ENCODE assay signal across 16 cellular contexts in genomic region chr1:181986907-181987305, GRCh38.
DNase-seq lines count a peak whose midpoint lies in the region; ATAC-seq, FAIRE-seq and TF ChIP-seq lines count a peak whose summit lies in the region.
"Had no signal": no experiment of that assay in that cellular context is flagged by ENCODE, and none has a peak within 500 bp of the region (broad histone marks: within the 10 kb centered on the region; RNA-seq: fewer than 3 reads in every experiment).

No MANE protein-coding gene starts in this region.

- H4K5ac ChIP-seq in H1 (ENCODE audit: insufficient read length, low read depth, low read length) = no peak overlapping the region

- no peak overlapping the region; the same call in 1 of the 2 replicates for H3K18ac ChIP-seq in H1 (ENCODE audit: extremely low read depth, low read length)

- H3K14ac ChIP-seq in H1 (ENCODE audit: insufficient read length) = no peak overlapping the region

- FAIRE-seq in astrocyte (lab: Jason Lieb, UNC) (no peak), H1 (lab: Jason Lieb, UNC) (no peak)

- H4K91ac ChIP-seq in H1 (replicated peaks; ENCODE audit: insufficient read length, low read length) = no peak overlapping the region

- no peak overlapping the region for H2AK5ac ChIP-seq in H1 (ENCODE audit: low read depth, low read length)

- WGBS in H1 (ENCODE audit: extremely low coverage in 1 of 2, insufficient coverage in 1 of 2, insufficient read length in 1 of 2, insufficient replicate concordance in 2 of 2, low coverage in 1 of 2, low lambda C conversion rate in 2 of 2, missing lambda C conversion rate in 1 of 2), 2 experiments = 89% methylated on average over 2 of the region's 2 CpGs; no CpG with 5 or more reads in 1 of the 2 experiments

- H3K27ac ChIP-seq in astrocyte (ENCODE audit: low read depth, low read length) = no peak overlapping the region
- H3K27ac ChIP-seq in H1 (ENCODE audit: low read depth, low read length) = no peak overlapping the region
- H3K27ac ChIP-seq in naive thymus-derived CD4-positive, alpha-beta T cell (ENCODE audit: low read depth, low read length) = no peak overlapping the region
- no peak overlapping the region for H3K27ac ChIP-seq in SJCRH30

- H3K9ac ChIP-seq in astrocyte (ENCODE audit: low read length) (no peak overlapping the region), H1 (replicated peaks in 1 of 4; ENCODE audit: extremely low read depth in 1 of 4, low read depth in 3 of 4, low read length in 3 of 4) (no peak overlapping the region)

- H3K9me3 Mint-ChIP-seq in astrocyte (ENCODE audit: unreplicated experiment) = no peaks in the 10 kb centered on the region
- no peaks in the 10 kb centered on the region for H3K9me3 Mint-ChIP-seq in naive thymus-derived CD4-positive, alpha-beta T cell

- H3K23me2 ChIP-seq in H1 (ENCODE audit: low read depth, low read length) = no peaks in the 10 kb centered on the region; the same call in 1 of the 2 replicates

- H3K4ac ChIP-seq in H1 (replicated peaks; ENCODE audit: insufficient read length, low read depth, low read length) = no peak overlapping the region

- H3K4me3 ChIP-seq in astrocyte (ENCODE audit: insufficient read depth, low read depth, low read length) (no peak overlapping the region), H1 (ENCODE audit: extremely low read depth in 1 of 4, insufficient read depth in 2 of 4, low read depth in 3 of 4, low read length in 4 of 4) (no peak overlapping the region), SJCRH30 (no peak overlapping the region)
- no peak overlapping the region for H3K4me3 ChIP-seq in naive thymus-derived CD4-positive, alpha-beta T cell (ENCODE audit: low read length)

- H3K27me3 Mint-ChIP-seq in astrocyte (ENCODE audit: low read depth, unreplicated experiment) = peaks cover 2% of the 10 kb centered on the region
- H3K27me3 Mint-ChIP-seq in naive thymus-derived CD4-positive, alpha-beta T cell = peaks cover 11 to 26% (median 16%) of the 10 kb centered on the region in 5 donors

- H3K79me1 ChIP-seq in H1 (ENCODE audit: low read depth, low read length) = no peaks in the 10 kb centered on the region

- no peaks in the 10 kb centered on the region for H3K36me3 Mint-ChIP-seq in astrocyte (ENCODE audit: low read depth, unreplicated experiment)
- no peaks in the 10 kb centered on the region for H3K36me3 Mint-ChIP-seq in naive thymus-derived CD4-positive, alpha-beta T cell

- no peak for TF ChIP-seq POLR2A in H1 (IDR thresholded peaks at IDR 0.05; ENCODE audit: control extremely low read depth in 1 of 2, low read depth in 2 of 2, low read length in 2 of 2)

- H3K4me2 ChIP-seq in astrocyte (ENCODE audit: low read length) (no peak overlapping the region), H1 (ENCODE audit: insufficient read depth in 1 of 2, low read depth in 2 of 2, low read length in 2 of 2) (no peak overlapping the region)

- H3K79me2 ChIP-seq in astrocyte (ENCODE audit: insufficient read depth, low read length) (no peaks in the 10 kb centered on the region), H1 (ENCODE audit: control insufficient read depth in 1 of 2, insufficient read depth in 2 of 2, low read length in 2 of 2) (no peaks in the 10 kb centered on the region)

- CTCF ChIA-PET in H1 (lab: Charles Lee; ENCODE audit: partially characterized antibody) = interaction anchor here (1.5 to 3.0 kb wide), 5 partner anchors 14 to 65 kb away, joined by 3 to 11 read pairs (median 5); no protein-coding TSS in a partner anchor
- CTCF ChIA-PET in naive thymus-derived CD4-positive, alpha-beta T cell (lab: Charles Lee) = no interaction called here

- H3K4me1 ChIP-seq in astrocyte (ENCODE audit: insufficient read depth, low read length) = no peaks in the 10 kb centered on the region
- H3K4me1 ChIP-seq in H1 (replicated peaks in 1 of 4; ENCODE audit: control insufficient read depth in 3 of 4, insufficient read depth in 4 of 4, low read length in 3 of 4) = peaks cover 0 to 7% (median 4%) of the 10 kb centered on the region in 4 experiments; a peak in 5 of 7 replicates
- no peaks in the 10 kb centered on the region for H3K4me1 ChIP-seq in naive thymus-derived CD4-positive, alpha-beta T cell (ENCODE audit: control insufficient read depth in 2 of 2, insufficient read depth in 2 of 2, low read length in 2 of 2)
- H3K4me1 ChIP-seq in SJCRH30 = no peaks in the 10 kb centered on the region

- no peak overlapping the region for H2BK120ac ChIP-seq in H1 (replicated peaks; ENCODE audit: low read depth, low read length)

- H3K4me1 Mint-ChIP-seq in astrocyte (ENCODE audit: low read depth, unreplicated experiment) = peaks cover 17% of the 10 kb centered on the region
- H3K4me1 Mint-ChIP-seq in naive thymus-derived CD4-positive, alpha-beta T cell = peaks cover 0 to 3% (median 0%) of the 10 kb centered on the region in 7 donors

- H3K36me3 ChIP-seq in astrocyte (ENCODE audit: insufficient read depth, low read length) = no peaks in the 10 kb centered on the region
- no peaks in the 10 kb centered on the region for H3K36me3 ChIP-seq in H1 (ENCODE audit: control insufficient read depth in 2 of 4, insufficient read depth in 4 of 4, low read length in 3 of 4)
- no peaks in the 10 kb centered on the region for H3K36me3 ChIP-seq in naive thymus-derived CD4-positive, alpha-beta T cell (ENCODE audit: control insufficient read depth in 2 of 3, insufficient read depth in 3 of 3, low read length in 3 of 3)
- no peaks in the 10 kb centered on the region for H3K36me3 ChIP-seq in SJCRH30

- no peak for ATAC-seq in HG03097 (IDR thresholded peaks at IDR 0.05; ENCODE audit: low FRiP score, unreplicated experiment)
- ATAC-seq in naive thymus-derived CD4-positive, alpha-beta T cell = no peak
- ATAC-seq: Panc1 had no signal

- peak overlapping the region; percentile 4 for H3K27ac Mint-ChIP-seq in astrocyte (ENCODE audit: unreplicated experiment)
- H3K27ac Mint-ChIP-seq in naive thymus-derived CD4-positive, alpha-beta T cell = no peak overlapping the region

- TF ChIP-seq EP300 in H1 (IDR thresholded peaks at IDR 0.05; ENCODE audit: borderline replicate concordance in 1 of 2, low read depth in 2 of 2, low read length in 2 of 2) = no peak

- no peak overlapping the region for H2AFZ ChIP-seq in astrocyte (ENCODE audit: low read depth, low read length)
- peak overlapping the region; percentile 92; the same call in 1 of the 2 replicates for H2AFZ ChIP-seq in H1 (ENCODE audit: low read length)

- no peak for TF ChIP-seq RAD21 in H1 (IDR thresholded peaks at IDR 0.05 in 1 of 2, conservative IDR thresholded peaks at IDR 0.05 in 1 of 2; ENCODE audit: low read depth in 2 of 2, low read length in 2 of 2)

- H2BK20ac ChIP-seq in H1 (ENCODE audit: low read length) = no peak overlapping the region; the same call in 1 of the 2 replicates

- intact Hi-C loops in naive thymus-derived CD4-positive, alpha-beta T cell (cut with micrococcal nuclease) = no loop called here

- no peak overlapping the region for H2BK15ac ChIP-seq in H1 (ENCODE audit: low read length)

- H2BK12ac ChIP-seq in H1 (ENCODE audit: low read depth, low read length) = 0 out of 2 replicates have a peak overlapping the region, but pooled peaks have one; percentile 29

- H3K23ac ChIP-seq in H1 (ENCODE audit: insufficient read length) = no peak overlapping the region

- no peaks in the 10 kb centered on the region for H4K20me1 ChIP-seq in astrocyte (ENCODE audit: insufficient read depth, low read length)
- no peaks in the 10 kb centered on the region for H4K20me1 ChIP-seq in H1 (replicated peaks in 1 of 2; ENCODE audit: control insufficient read depth in 1 of 2, insufficient read depth in 2 of 2, low read length in 2 of 2)

- DNase-seq in astrocyte (ENCODE audit: low read depth) (no peak), H1 (ENCODE audit: low read depth in 1 of 2, low spot score in 2 of 2) (no peak), medulla oblongata (ENCODE audit: extremely low spot score) (peak; percentile 27), dedifferentiated amniotic fluid mesenchymal stem cell (ENCODE audit: extremely low spot score) (no peak), SJCRH30 (no peak)
- DNase-seq in naive thymus-derived CD4-positive, alpha-beta T cell = no peak
- DNase-seq: DMS153, EL, H7, NCI-H1417, NCI-H1930, NCI-H2171 treated with DMSO at 0.1 percent for 48 hours, NCI-H774, SIG-M5 had no signal

- H3K4me3 Mint-ChIP-seq in astrocyte (ENCODE audit: unreplicated experiment) = no peak overlapping the region
- no peak overlapping the region for H3K4me3 Mint-ChIP-seq in naive thymus-derived CD4-positive, alpha-beta T cell

- no peak overlapping the region for H3K56ac ChIP-seq in H1 (replicated peaks; ENCODE audit: insufficient read length, low read depth, low read length)

- POLR2A ChIA-PET in H1 (lab: Charles Lee; ENCODE audit: partially characterized antibody) = no interaction called here
- POLR2A ChIA-PET in naive thymus-derived CD4-positive, alpha-beta T cell (lab: Charles Lee) = no interaction called here

- no peak overlapping the region for H2BK5ac ChIP-seq in H1 (ENCODE audit: low read depth, low read length)

- TF ChIP-seq CTCF in astrocyte (IDR thresholded peaks at IDR 0.05; ENCODE audit: insufficient read depth, low read depth, low read length) (no peak), H1 (IDR thresholded peaks at IDR 0.05; ENCODE audit: control extremely low read depth in 1 of 3, insufficient read depth in 1 of 3, low read depth in 1 of 3, low read length in 3 of 3) (no peak)

- no peak overlapping the region for H4K8ac ChIP-seq in H1 (ENCODE audit: extremely low read depth, insufficient read depth, low read length)

- H3K27me3 ChIP-seq in astrocyte (ENCODE audit: insufficient read depth, low read length) (no peaks in the 10 kb centered on the region), H1 (replicated peaks in 1 of 4; ENCODE audit: control insufficient read depth in 3 of 4, extremely low read depth in 1 of 4, insufficient read depth in 3 of 4, low read length in 3 of 4) (no peaks in the 10 kb centered on the region), SJCRH30 (no peaks in the 10 kb centered on the region)
- peaks cover 0 to 4% of the 10 kb centered on the region in 2 donors for H3K27me3 ChIP-seq in naive thymus-derived CD4-positive, alpha-beta T cell (ENCODE audit: control insufficient read depth in 2 of 2, insufficient read depth in 2 of 2, low read length in 2 of 2)

- H3K9me3 ChIP-seq in astrocyte (ENCODE audit: insufficient read depth, low read depth, low read length) (no peaks in the 10 kb centered on the region), H1 (ENCODE audit: insufficient read depth in 2 of 2, low read depth in 1 of 2, low read length in 1 of 2) (no peaks in the 10 kb centered on the region; a peak in 1 of 4 replicates), SJCRH30 (replicated peaks) (no peaks in the 10 kb centered on the region)
- no peaks in the 10 kb centered on the region for H3K9me3 ChIP-seq in naive thymus-derived CD4-positive, alpha-beta T cell (ENCODE audit: control insufficient read depth in 2 of 3, low read length in 3 of 3)

TF ChIP-seq in H1, 55 proteins besides CTCF, POLR2A, EP300 and RAD21 (continues in another document):
- TF ChIP-seq YY1 (IDR thresholded peaks at IDR 0.05; ENCODE audit: low read depth, low read length) (no peak), SP1 (IDR thresholded peaks at IDR 0.05; ENCODE audit: low read depth, low read length) (no peak), FOSL1 (IDR thresholded peaks at IDR 0.05; ENCODE audit: insufficient read depth, low read depth, low read length) (no peak), MAFK (IDR thresholded peaks at IDR 0.05; ENCODE audit: low read depth, low read length) (peak; percentile 13; the same call in 1 of the 2 replicates), ZNF274 (IDR thresholded peaks at IDR 0.05; ENCODE audit: borderline replicate concordance, extremely low read depth, low read length) (no peak)
